13 cellular contexts compared by ENCODE assay signal in genomic region chr10:3869036-3869435, GRCh38.
DNase-seq lines count a peak whose midpoint lies in the region; ATAC-seq, FAIRE-seq and TF ChIP-seq lines count a peak whose summit lies in the region.
"Had no signal": no experiment of that assay in that cellular context is flagged by ENCODE, and none has a peak within 500 bp of the region (broad histone marks: within the 10 kb centered on the region; RNA-seq: fewer than 3 reads in every experiment).

No MANE protein-coding gene starts in this region.

- no peak for TF ChIP-seq POLR2A in spleen (IDR thresholded peaks at IDR 0.05)

- H3K36me3 ChIP-seq in kidney (ENCODE audit: control insufficient read depth in 1 of 2, insufficient read depth in 2 of 2, low read length in 2 of 2) (no peaks in the 10 kb centered on the region), spleen (no peaks in the 10 kb centered on the region)
- H3K36me3 ChIP-seq: cardiac muscle cell, sigmoid colon had no signal

- H3K27ac ChIP-seq in kidney (ENCODE audit: low read depth in 2 of 2, low read length in 2 of 2) (peak overlapping the region; percentile 65 to 76), spleen (peak overlapping the region in 1 of 8 donors; percentile 42)
- H3K27ac ChIP-seq: cardiac muscle cell, sigmoid colon had no signal

- no peaks in the 10 kb centered on the region for H3K27me3 ChIP-seq in spleen (replicated peaks in 1 of 7)
- H3K27me3 ChIP-seq: cardiac muscle cell, sigmoid colon had no signal

- peak; percentile 27 for DNase-seq in stimulated activated CD4-positive, alpha-beta T cell treated with anti-CD3 and anti-CD28 coated beads, Interleukin-4, amount 100 ng/mL, for 24 hours
- no peak for DNase-seq in stimulated activated CD4-positive, alpha-beta T cell treated with anti-CD3 and anti-CD28 coated beads, Interleukin-1b, Interleukin-23, amount 100 ng/mL, for 48 hours
- DNase-seq in kidney (no peak), spleen (no peak), NCI-H2171 treated with DMSO at 0.1 percent for 48 hours (lab: John Stamatoyannopoulos, UW) (no peak), NCI-H524 treated with DMSO at 0.1 percent for 48 hours (lab: John Stamatoyannopoulos, UW) (no peak)
- no peak for DNase-seq in activated CD4-positive, CD25-positive, alpha-beta regulatory T cell (lab: John Stamatoyannopoulos, UW)
- DNase-seq: AML-193, sigmoid colon had no signal

- FAIRE-seq in kidney (lab: Jason Lieb, UNC): no peak
- FAIRE-seq: G401.6 had no signal

- H3K9me3 ChIP-seq in kidney (ENCODE audit: control insufficient read depth in 1 of 2, low read length in 2 of 2) (no peaks in the 10 kb centered on the region), spleen (no peaks in the 10 kb centered on the region)
- H3K9me3 ChIP-seq: sigmoid colon had no signal

- H3K4me1 ChIP-seq in kidney (ENCODE audit: control insufficient read depth in 1 of 2, insufficient read depth in 1 of 2, low read depth in 1 of 2, low read length in 2 of 2) (peaks cover 0 to 4% of the 10 kb centered on the region in 2 donors), spleen (peaks cover 14 to 26% (median 19%) of the 10 kb centered on the region in 6 donors)

- intact Hi-C loops in kidney (cut with DNase I): no loop called here
- intact Hi-C loops in spleen (cut with DNase I; ENCODE audit: low total_unique reads): no loop called here

- H3K4me3 ChIP-seq in kidney (ENCODE audit: low read length in 2 of 2): no peak overlapping the region
- H3K4me3 ChIP-seq in spleen: no peak overlapping the region
- H3K4me3 ChIP-seq: cardiac muscle cell, GM23338, sigmoid colon had no signal

- H3K9ac ChIP-seq in kidney (ENCODE audit: low read length in 2 of 2): peak overlapping the region in 1 of 2 donors; percentile 46

- TF ChIP-seq CTCF in kidney (IDR thresholded peaks at IDR 0.05; ENCODE audit: borderline replicate concordance, extremely low read depth, insufficient read depth) (no peak), spleen (IDR thresholded peaks at IDR 0.05 in 8 of 11, conservative IDR thresholded peaks at IDR 0.05 in 3 of 11) (no peak)

- ATAC-seq in HG03432 (IDR thresholded peaks at IDR 0.05; ENCODE audit: unreplicated experiment): peak; percentile 26
- ATAC-seq: GM23338 had no signal
